Comparison of ENCODE assay signal across 8 cellular contexts in genomic region chr4:37826282-37827029, GRCh38. TPM values are rescaled to one million over a fixed set of nuclear protein-coding genes. Genes with fewer than 3 reads are reported as not detected.
DNase-seq lines count a peak whose midpoint lies in the region; ATAC-seq, FAIRE-seq and TF ChIP-seq lines count a peak whose summit lies in the region.

Gene PGM2, plus strand, starts transcription at chr4:37826686. Its CDS starts 47 bp downstream, at chr4:37826733.

- POLR2A ChIA-PET in A673 (lab: Charles Lee; ENCODE audit: low non-redundant PET), result no interaction called here

- peak within 1 kb of the TSS; percentile 52 for H3K27ac ChIP-seq in A673 (ENCODE audit: low read depth, low read length, poor library complexity, severe bottlenecking)

- H3K4me1 ChIP-seq in A673 (ENCODE audit: insufficient read depth, low read length, poor library complexity, severe bottlenecking), result peaks cover 8% of the 10 kb centered on the region

- BruUV-seq in A673 (replicated peaks; lab: Mats Ljungman, UMichigan), result no TSS peak

- H3K36me3 ChIP-seq in A673 (ENCODE audit: insufficient read depth, low read length, poor library complexity, severe bottlenecking) (peaks cover 13% of the 10 kb centered on the region), bronchial epithelial cell (ENCODE audit: control insufficient read depth, insufficient read depth, low read length) (peaks cover 7% of the 10 kb centered on the region)

- FAIRE-seq in bronchial epithelial cell (lab: Jason Lieb, UNC), result no peak

- DNase-seq in A673 (ENCODE audit: low spot score) (peak; percentile 87), NCI-H2171 (lab: John Stamatoyannopoulos, UW) (peak; percentile 74), bronchial epithelial cell (ENCODE audit: low read depth) (peak; percentile 71), inferior parietal cortex (ENCODE audit: extremely low spot score) (peak; percentile 58)
- DNase-seq in stimulated activated CD4-positive, alpha-beta T cell treated with anti-CD3 and anti-CD28 coated beads, Interleukin-12 subunit alpha, Interleukin-12 subunit beta, amount 100 ng/mL, for 4 hours, result peak; percentile 90

- CTCF ChIA-PET in A673 (lab: Charles Lee), result no interaction called here

- no peaks in the 10 kb centered on the region for H3K9me3 ChIP-seq in A673 (ENCODE audit: low read depth, low read length, poor library complexity, severe bottlenecking)

- intact Hi-C loops in A673 (cut with micrococcal nuclease; ENCODE audit: unreplicated experiment), result no loop called here

- peak; percentile 93 for ATAC-seq in GM18858 (IDR thresholded peaks at IDR 0.05; ENCODE audit: unreplicated experiment)
- peak; percentile 97 for ATAC-seq in HG03066 (IDR thresholded peaks at IDR 0.05; ENCODE audit: low read depth, unreplicated experiment)

- peak within 1 kb of the TSS; percentile 81 for H3K4me3 ChIP-seq in A673 (ENCODE audit: low read depth, low read length, poor library complexity, severe bottlenecking)
- peak within 1 kb of the TSS; percentile 90 for H3K4me3 ChIP-seq in WI38 (ENCODE audit: low read depth, low read length)
- H3K4me3 ChIP-seq in bronchial epithelial cell (ENCODE audit: low read depth, low read length), result peak within 1 kb of the TSS; percentile 89

- TF ChIP-seq CTCF in A673 (conservative IDR thresholded peaks at IDR 0.05; ENCODE audit: low read depth, low read length), result 0 out of 2 replicates have a peak, but pooled peaks have one; percentile 18
- TF ChIP-seq CTCF in WI38 (IDR thresholded peaks at IDR 0.05; ENCODE audit: low read depth, low read length), result no peak
- peak; percentile 2 for TF ChIP-seq CTCF in bronchial epithelial cell (IDR thresholded peaks at IDR 0.05; ENCODE audit: insufficient read depth, low read length, severe bottlenecking)

- no peaks in the 10 kb centered on the region for H3K27me3 ChIP-seq in A673 (replicated peaks; ENCODE audit: insufficient read depth, low read depth, low read length, poor library complexity)
- H3K27me3 ChIP-seq in bronchial epithelial cell (ENCODE audit: control insufficient read depth, insufficient read depth, low read length), result no peaks in the 10 kb centered on the region

RNA-seq across cellular contexts. Expression of gene PGM2, which starts in this region (rescaled TPM):
- total RNA-seq in A673 (2021) (27.4 and 31.0 TPM in 2 replicates), bronchial epithelial cell (59.2 and 61.3 TPM in 2 replicates)

Comparison
In these comparisons a context has a peak if more than half of its experiments do, and no peak if none do; other contexts are left out.
1. Peak in every context shown above with its lines: DNase-seq, ATAC-seq, H3K4me3 ChIP-seq and H3K27ac ChIP-seq.